18 cellular contexts compared by ENCODE assay signal in genomic region chr6:44560458-44561061, GRCh38.
"Had no signal": no experiment of that assay in that cellular context is flagged by ENCODE, and none has a peak within 500 bp of the region (broad histone marks: within the 10 kb centered on the region; RNA-seq: fewer than 3 reads in every experiment).

No MANE protein-coding gene starts in this region.

- H3K4me1 ChIP-seq: upper lobe of right lung had no signal

- H3K9me3 ChIP-seq: gastrocnemius medialis, heart left ventricle, right atrium auricular region, upper lobe of right lung had no signal

- H3K9me3 Mint-ChIP-seq: activated T-helper 17 cell treated with anti-CD3 and anti-CD28 coated beads, Interleukin-2, amount 50 U/mL, for 72 hours; dendritic cell treated with granulocyte-macrophage colony-stimulating factor and Interleukin-4, amounts not matched to agents 40 ng/mL and 50 ng/mL, for 4 days; effector memory CD8-positive, alpha-beta T cell; T-helper 2 cell treated with Interferon-gamma antibody and Interleukin-4, amounts not matched to agents 5 μg/mL and 100 μg/mL, for 36 hours had no signal

- H3K27ac Mint-ChIP-seq: activated T-helper 17 cell treated with anti-CD3 and anti-CD28 coated beads, Interleukin-2, amount 50 U/mL, for 72 hours; dendritic cell treated with granulocyte-macrophage colony-stimulating factor and Interleukin-4, amounts not matched to agents 40 ng/mL and 50 ng/mL, for 4 days; effector memory CD8-positive, alpha-beta T cell; T-helper 2 cell treated with Interferon-gamma antibody and Interleukin-4, amounts not matched to agents 5 μg/mL and 100 μg/mL, for 36 hours had no signal

- DNase-seq: activated CD4-positive, alpha-beta T cell treated with anti-CD3 and anti-CD28 coated beads, Interleukin-2, amount 50 U/mL, for 1 hour; activated naive CD4-positive, alpha-beta T cell treated with Interleukin-2 at 50 U/mL for 16 hours; anterior cingulate cortex; effector memory CD8-positive, alpha-beta T cell; gastrocnemius medialis; heart left ventricle; midbrain; posterior cingulate gyrus; stimulated activated CD4-positive, alpha-beta T cell treated with anti-CD3 and anti-CD28 coated beads, Interleukin-4, amount 100 ng/mL, for 1 hour; stimulated activated naive CD4-positive, alpha-beta T cell; SW 1271; upper lobe of right lung had no signal

- ATAC-seq: activated T-helper 17 cell treated with anti-CD3 and anti-CD28 coated beads, Interleukin-2, amount 50 U/mL, for 72 hours; effector memory CD8-positive, alpha-beta T cell; gastrocnemius medialis; heart left ventricle; upper lobe of right lung had no signal

- H3K27ac ChIP-seq: epithelial cell of prostate, gastrocnemius medialis, heart left ventricle, right atrium auricular region, upper lobe of right lung had no signal

- H3K27me3 ChIP-seq: right atrium auricular region had no signal

- H3K36me3 ChIP-seq: gastrocnemius medialis, heart left ventricle, right atrium auricular region, upper lobe of right lung had no signal

- H3K4me3 ChIP-seq: lung, upper lobe of right lung had no signal
